In genomic region chr7:81399461-81399860, GRCh38 we compare ENCODE assay signal across 24 cellular contexts.
A peak's percentile ranks its signal among the peaks of the same experiment; 100 is the strongest.
DNase-seq lines count a peak whose midpoint lies in the region; ATAC-seq, FAIRE-seq and TF ChIP-seq lines count a peak whose summit lies in the region.
"Had no signal": no experiment of that assay in that cellular context is flagged by ENCODE, and none has a peak within 500 bp of the region (broad histone marks: within the 10 kb centered on the region; RNA-seq: fewer than 3 reads in every experiment).

No MANE protein-coding gene starts in this region.

- H4K20me1 ChIP-seq in astrocyte (ENCODE audit: insufficient read depth, low read length) = no peaks in the 10 kb centered on the region
- H4K20me1 ChIP-seq: BLaER1 had no signal

- CTCF ChIA-PET in activated naive CD4-positive, alpha-beta T cell treated with anti-CD3 and anti-CD28 coated beads for 36 hours (lab: Charles Lee) = no interaction called here

- H3K27ac ChIP-seq in astrocyte (ENCODE audit: low read depth, low read length) = no peak overlapping the region
- H3K27ac ChIP-seq: BLaER1, PC-9, RWPE1 had no signal

- H3K9me3 Mint-ChIP-seq in astrocyte (ENCODE audit: unreplicated experiment) (no peaks in the 10 kb centered on the region), HFFc6 (no peaks in the 10 kb centered on the region)
- H3K9me3 Mint-ChIP-seq in activated naive CD4-positive, alpha-beta T cell treated with anti-CD3 and anti-CD28 coated beads for 36 hours = no peaks in the 10 kb centered on the region

- H2AFZ ChIP-seq in astrocyte (ENCODE audit: low read depth, low read length) = no peak overlapping the region
- H2AFZ ChIP-seq: PC-9 had no signal

- no peaks in the 10 kb centered on the region for H3K36me3 ChIP-seq in astrocyte (ENCODE audit: insufficient read depth, low read length)
- H3K36me3 ChIP-seq: BLaER1, MG63 had no signal

- H3K9me3 ChIP-seq in astrocyte (ENCODE audit: insufficient read depth, low read depth, low read length) = no peaks in the 10 kb centered on the region
- H3K9me3 ChIP-seq: BLaER1, MG63 had no signal

- TF ChIP-seq CTCF in astrocyte (IDR thresholded peaks at IDR 0.05; ENCODE audit: insufficient read depth, low read depth, low read length) (no peak), fibroblast of villous mesenchyme (IDR thresholded peaks at IDR 0.05; ENCODE audit: insufficient read depth, low read depth, low read length) (no peak), HFFc6 (IDR thresholded peaks at IDR 0.05) (no peak)

- no peaks in the 10 kb centered on the region for H3K27me3 ChIP-seq in astrocyte (ENCODE audit: insufficient read depth, low read length)
- H3K27me3 ChIP-seq: BLaER1, MG63 had no signal

- intact Hi-C loops in activated naive CD4-positive, alpha-beta T cell treated with anti-CD3 and anti-CD28 coated beads for 36 hours (cut with micrococcal nuclease) = no loop called here

- H3K36me3 Mint-ChIP-seq in astrocyte (ENCODE audit: low read depth, unreplicated experiment) (no peaks in the 10 kb centered on the region), HFFc6 (ENCODE audit: low read depth) (peaks cover 7% of the 10 kb centered on the region; the same call in 1 of the 2 replicates)
- H3K36me3 Mint-ChIP-seq in activated naive CD4-positive, alpha-beta T cell treated with anti-CD3 and anti-CD28 coated beads for 36 hours (ENCODE audit: low read depth) = no peaks in the 10 kb centered on the region
- H3K36me3 Mint-ChIP-seq: CD4-positive, CD25-positive, alpha-beta regulatory T cell had no signal

- H3K4me3 Mint-ChIP-seq in astrocyte (ENCODE audit: unreplicated experiment) = no peak overlapping the region
- no peak overlapping the region for H3K4me3 Mint-ChIP-seq in HFFc6
- H3K4me3 Mint-ChIP-seq in activated naive CD4-positive, alpha-beta T cell treated with anti-CD3 and anti-CD28 coated beads for 36 hours = no peak overlapping the region
- H3K4me3 Mint-ChIP-seq: CD4-positive, CD25-positive, alpha-beta regulatory T cell had no signal

- H3K4me1 Mint-ChIP-seq in astrocyte (ENCODE audit: low read depth, unreplicated experiment) = peaks cover 12% of the 10 kb centered on the region
- no peaks in the 10 kb centered on the region for H3K4me1 Mint-ChIP-seq in HFFc6 (ENCODE audit: low read depth)
- no peaks in the 10 kb centered on the region for H3K4me1 Mint-ChIP-seq in activated naive CD4-positive, alpha-beta T cell treated with anti-CD3 and anti-CD28 coated beads for 36 hours (ENCODE audit: low read depth)
- H3K4me1 Mint-ChIP-seq: CD4-positive, CD25-positive, alpha-beta regulatory T cell had no signal

- no peak overlapping the region for H3K9ac ChIP-seq in astrocyte (ENCODE audit: low read length)
- H3K9ac ChIP-seq: BLaER1 had no signal

- no peak overlapping the region for H3K27ac Mint-ChIP-seq in astrocyte (ENCODE audit: unreplicated experiment)
- no peak overlapping the region for H3K27ac Mint-ChIP-seq in HFFc6
- H3K27ac Mint-ChIP-seq in activated naive CD4-positive, alpha-beta T cell treated with anti-CD3 and anti-CD28 coated beads for 36 hours = no peak overlapping the region
- H3K27ac Mint-ChIP-seq: CD4-positive, CD25-positive, alpha-beta regulatory T cell had no signal

- H3K27me3 Mint-ChIP-seq in astrocyte (ENCODE audit: low read depth, unreplicated experiment) (peaks cover 4% of the 10 kb centered on the region), HFFc6 (ENCODE audit: insufficient read depth) (no peaks in the 10 kb centered on the region; the same call in 1 of the 2 replicates)
- H3K27me3 Mint-ChIP-seq in activated naive CD4-positive, alpha-beta T cell treated with anti-CD3 and anti-CD28 coated beads for 36 hours (ENCODE audit: low read depth) = no peaks in the 10 kb centered on the region
- H3K27me3 Mint-ChIP-seq: CD4-positive, CD25-positive, alpha-beta regulatory T cell had no signal

- ATAC-seq in HG02981 (IDR thresholded peaks at IDR 0.05; ENCODE audit: unreplicated experiment) = no peak
- ATAC-seq in GM18870 (IDR thresholded peaks at IDR 0.05; ENCODE audit: unreplicated experiment) = no peak

- FAIRE-seq in astrocyte (lab: Jason Lieb, UNC) = no peak

- H3K4me1 ChIP-seq in astrocyte (ENCODE audit: insufficient read depth, low read length) = no peaks in the 10 kb centered on the region
- H3K4me1 ChIP-seq: BLaER1 had no signal

- no peaks in the 10 kb centered on the region for H3K79me2 ChIP-seq in astrocyte (ENCODE audit: insufficient read depth, low read length)

- H3K4me2 ChIP-seq in astrocyte (ENCODE audit: low read length) = no peak overlapping the region
- H3K4me2 ChIP-seq: BLaER1, PC-9 had no signal

- DNase-seq in MV-4-11 (lab: John Stamatoyannopoulos, UW) (peak; percentile 24), astrocyte (ENCODE audit: low read depth) (peak; percentile 10), fibroblast of villous mesenchyme (ENCODE audit: low read depth) (peak; percentile 28), HFFc6 (no peak)
- no peak for DNase-seq in activated naive CD4-positive, alpha-beta T cell treated with anti-CD3 and anti-CD28 coated beads for 36 hours
- DNase-seq: CD4-positive, CD25-positive, alpha-beta regulatory T cell; DMS153; DND-41; KBM-7; MG63; NCI-H1048; NCI-H1417; NCI-H1694; NCI-H2029 treated with DMSO at 0.1 percent for 48 hours; NCI-H446 treated with DMSO at 0.1 percent for 48 hours; NCI-H526; NCI-H82; NK-92 treated with Interleukin-12 subunit alpha and Interleukin-12 subunit beta, amount 100 ng/mL, for 24 hours; PC-9; SHP77 had no signal

- no peak overlapping the region for H3K4me3 ChIP-seq in astrocyte (ENCODE audit: insufficient read depth, low read depth, low read length)
- H3K4me3 ChIP-seq in fibroblast of villous mesenchyme (ENCODE audit: low read depth, low read length) = no peak overlapping the region
- H3K4me3 ChIP-seq: BLaER1, MG63, PC-9 had no signal

Comparison
In these comparisons a context has a peak if more than half of its experiments do, and no peak if none do; other contexts are left out.
1. DNase-seq: peak in MV-4-11 (single experiment), astrocyte (single experiment) and fibroblast of villous mesenchyme (single experiment); none in HFFc6 (single experiment) and activated naive CD4-positive, alpha-beta T cell treated with anti-CD3 and anti-CD28 coated beads for 36 hours (single experiment).